Comparison of ENCODE assay signal across 1 cellular context in genomic region chrX:130402211-130402684, GRCh38.
TF ChIP-seq lines count a peak whose summit lies in the region.

No MANE protein-coding gene starts in this region.

TF ChIP-seq in GM12878, 131 proteins besides CTCF, POLR2A, EP300 and RAD21:
- TF ChIP-seq MAX (IDR thresholded peaks at IDR 0.05; ENCODE audit: low read depth, low read length) = no peak
- no peak for TF ChIP-seq ZSCAN29 (IDR thresholded peaks at IDR 0.05)
- TF ChIP-seq PRDM15 (CRISPR knock-in tag; IDR thresholded peaks at IDR 0.05) = no peak
- TF ChIP-seq CBX3 (IDR thresholded peaks at IDR 0.05; ENCODE audit: borderline replicate concordance, low read depth) = no peak
- no peak for TF ChIP-seq BCLAF1 (IDR thresholded peaks at IDR 0.05)
- no peak for TF ChIP-seq CHD2 (IDR thresholded peaks at IDR 0.05; ENCODE audit: borderline replicate concordance, low read depth, low read length)
- TF ChIP-seq FOXK2 (IDR thresholded peaks at IDR 0.05) = no peak
- TF ChIP-seq ATF7 (IDR thresholded peaks at IDR 0.05; ENCODE audit: low read depth) = no peak
- TF ChIP-seq EZH2 (IDR thresholded peaks at IDR 0.05; ENCODE audit: borderline replicate concordance, control insufficient read depth, low read depth, low read length) = no peak
- no peak for TF ChIP-seq CREM (IDR thresholded peaks at IDR 0.05; ENCODE audit: low read depth)
- no peak for TF ChIP-seq ZNF217 (IDR thresholded peaks at IDR 0.05)
- TF ChIP-seq SMAD5 (IDR thresholded peaks at IDR 0.05; ENCODE audit: low read depth) = no peak
- no peak for TF ChIP-seq BRCA1 (IDR thresholded peaks at IDR 0.05; ENCODE audit: low read depth, low read length)
- TF ChIP-seq ZNF592 (IDR thresholded peaks at IDR 0.05) = no peak
- TF ChIP-seq IKZF1 (conservative IDR thresholded peaks at IDR 0.05) = no peak
